In genomic region chr9:19021612-19022011, GRCh38 we compare ENCODE assay signal across 4 cellular contexts. TPM values are rescaled to one million over a fixed set of nuclear protein-coding genes. Genes with fewer than 3 reads are reported as not detected.
"Had no signal": no experiment of that assay in that cellular context is flagged by ENCODE, and none has a peak within 500 bp of the region (broad histone marks: within the 10 kb centered on the region; RNA-seq: fewer than 3 reads in every experiment).

No MANE protein-coding gene starts in this region.

RNA-seq across cellular contexts. Expression of gene SAXO1, which starts 11.4 kb away (rescaled TPM):
- total RNA-seq: PC-9, Peyer's patch, Right ventricle myocardium inferior, SJCRH30 had no signal
